Comparison of ENCODE assay signal across 20 cellular contexts in genomic region chr11:86579406-86579731, GRCh38.
DNase-seq lines count a peak whose midpoint lies in the region; ATAC-seq and TF ChIP-seq lines count a peak whose summit lies in the region.
"Had no signal": no experiment of that assay in that cellular context is flagged by ENCODE, and none has a peak within 500 bp of the region (broad histone marks: within the 10 kb centered on the region; RNA-seq: fewer than 3 reads in every experiment).

No MANE protein-coding gene starts in this region.

- H3K27me3 ChIP-seq in suprapubic skin = no peaks in the 10 kb centered on the region
- H3K27me3 ChIP-seq: Peyer's patch, upper lobe of left lung had no signal

- no peak for ATAC-seq in GM21367 (IDR thresholded peaks at IDR 0.05; ENCODE audit: unreplicated experiment)
- ATAC-seq in HG03175 (IDR thresholded peaks at IDR 0.05; ENCODE audit: unreplicated experiment) = no peak
- ATAC-seq: activated CD8-positive, alpha-beta memory T cell treated with anti-CD3 and anti-CD28 coated beads, Interleukin-2, amount 10 ng/mL, durations not matched to agents 7 days and 5 days; activated naive CD4-positive, alpha-beta T cell treated with anti-CD3 and anti-CD28 coated beads, Interleukin-2, amount 50 U/mL, for 72 hours had no signal

- H3K36me3 ChIP-seq in suprapubic skin = no peaks in the 10 kb centered on the region
- H3K36me3 ChIP-seq: Peyer's patch, upper lobe of left lung had no signal

- no peak for TF ChIP-seq EP300 in suprapubic skin (IDR thresholded peaks at IDR 0.05)

- no peak overlapping the region for H3K4me3 ChIP-seq in suprapubic skin
- H3K4me3 ChIP-seq: Peyer's patch, SK-N-MC, skin epidermis, upper lobe of left lung had no signal

- DNase-seq in NCI-H82 (lab: John Stamatoyannopoulos, UW) = peak; percentile 3
- DNase-seq in NCI-H82 treated with DMSO at 0.1 percent for 48 hours (lab: John Stamatoyannopoulos, UW; ENCODE audit: unreplicated experiment) = no peak
- DNase-seq in dermis blood vessel endothelial cell = peak; percentile 37
- peak; percentile 30 for DNase-seq in medulla oblongata (ENCODE audit: extremely low spot score)
- no peak for DNase-seq in suprapubic skin (ENCODE audit: low spot score in 2 of 2)
- no peak for DNase-seq in SKM-1 (lab: John Stamatoyannopoulos, UW; ENCODE audit: unreplicated experiment)
- DNase-seq: activated CD4-positive, alpha-beta T cell treated with anti-CD3 and anti-CD28 coated beads, Interleukin-2, amount 10 ng/mL, durations not matched to agents 7 days and 5 days; activated CD8-positive, alpha-beta memory T cell treated with anti-CD3 and anti-CD28 coated beads, Interleukin-2, amount 10 ng/mL, durations not matched to agents 7 days and 5 days; effector memory CD4-positive, alpha-beta T cell; GOT3; midbrain; nephron progenitor cell; Peyer's patch; T-helper 2 cell; upper lobe of left lung had no signal

- no peak for TF ChIP-seq POLR2A in suprapubic skin (IDR thresholded peaks at IDR 0.05)

- 76% methylated on average over 1 of the region's 1 CpG for WGBS in suprapubic skin

- no peaks in the 10 kb centered on the region for H3K9me3 ChIP-seq in suprapubic skin
- H3K9me3 ChIP-seq: Peyer's patch, upper lobe of left lung had no signal

- peak overlapping the region; percentile 70 for H3K27ac ChIP-seq in suprapubic skin
- H3K27ac ChIP-seq: SK-N-MC had no signal

- H3K4me1 ChIP-seq in suprapubic skin = peaks cover 15% of the 10 kb centered on the region

- no peak for TF ChIP-seq CTCF in suprapubic skin (IDR thresholded peaks at IDR 0.05)

Comparison
In these comparisons a context has a peak if more than half of its experiments do, and no peak if none do; other contexts are left out.
1. DNase-seq: peak in NCI-H82 (single experiment), dermis blood vessel endothelial cell (single experiment) and medulla oblongata (single experiment); none in NCI-H82 treated with DMSO at 0.1 percent for 48 hours (single experiment), suprapubic skin (0 of 2) and SKM-1 (single experiment).